8 cellular contexts compared by ENCODE assay signal in genomic region chr2:195656859-195657633, GRCh38. TPM values are rescaled to one million over a fixed set of nuclear protein-coding genes. Genes with fewer than 3 reads are reported as not detected.
DNase-seq lines count a peak whose midpoint lies in the region; ATAC-seq and TF ChIP-seq lines count a peak whose summit lies in the region.

Gene SLC39A10 (plus strand): TSS chr2:195657226. CDS start chr2:195680043, 22,817 bp downstream.

- H3K4me3 Mint-ChIP-seq in Calu3 (ENCODE audit: low read depth, unreplicated experiment): peak within 1 kb of the TSS; percentile 97

- peaks cover 30% of the 10 kb centered on the region for H3K4me1 ChIP-seq in HUES64 (ENCODE audit: insufficient read depth, low read length)
- H3K4me1 ChIP-seq in OCI-LY1 (ENCODE audit: insufficient read depth, low read length, severe bottlenecking): peaks cover 32% of the 10 kb centered on the region

- H2AFZ ChIP-seq in OCI-LY1 (ENCODE audit: low read length): peak within 1 kb of the TSS; percentile 7

- CTCF ChIA-PET in Calu3 (lab: Charles Lee): interaction anchor here (0.6 to 1.7 kb wide), 22 partner anchors 9 to 1693 kb away, joined by 3 to 20 read pairs (median 4); no protein-coding TSS in a partner anchor

- DNase-seq in Calu3 (peak; percentile 94), mesenteric fat pad (ENCODE audit: low spot score) (peak; percentile 99)
- DNase-seq in activated CD8-positive, alpha-beta memory T cell treated with anti-CD3 and anti-CD28 coated beads, Interleukin-2, amount 50 U/mL, for 4 hours: peak; percentile 97
- DNase-seq in stimulated activated CD8-positive, alpha-beta memory T cell treated with anti-CD3 and anti-CD28 coated beads, Interleukin-15, amount 100 ng/mL, for 24 hours (ENCODE audit: low read depth): peak; percentile 97

- intact Hi-C loops in Calu3 (cut with micrococcal nuclease; ENCODE audit: unreplicated experiment): loop anchor here (5.0 kb wide), 1 partner anchor 65 kb away; no protein-coding TSS in a partner anchor

- peak within 1 kb of the TSS; percentile 85 for H3K27ac ChIP-seq in HUES64 (ENCODE audit: low read depth, low read length)
- H3K27ac ChIP-seq in OCI-LY1 (ENCODE audit: low read depth, low read length, poor library complexity, severe bottlenecking): peak within 1 kb of the TSS; percentile 46

- H3K9ac ChIP-seq in HUES64 (ENCODE audit: low read depth, low read length) (peak within 1 kb of the TSS; percentile 94), OCI-LY1 (ENCODE audit: low read length) (peak within 1 kb of the TSS; percentile 83)

- ATAC-seq in GM21447 (IDR thresholded peaks at IDR 0.05; ENCODE audit: unreplicated experiment): peak; percentile 73

- no TSS peak for BruUV-seq in Calu3 (replicated peaks; lab: Mats Ljungman, UMichigan)

- peaks cover 8% of the 10 kb centered on the region for H3K79me2 ChIP-seq in OCI-LY1 (ENCODE audit: insufficient read depth, low read length)

- no peaks in the 10 kb centered on the region for H4K20me1 ChIP-seq in OCI-LY1 (ENCODE audit: insufficient read depth, low read length)

- no peaks in the 10 kb centered on the region for H3K27me3 Mint-ChIP-seq in Calu3 (ENCODE audit: unreplicated experiment)

- H3K4me3 ChIP-seq in HUES64 (ENCODE audit: low read length) (peak within 1 kb of the TSS; percentile 89), OCI-LY1 (ENCODE audit: low read depth, low read length, poor library complexity, severe bottlenecking) (peak within 1 kb of the TSS; percentile 90)

- under 1% methylated on average over 84 of the region's 85 CpGs for WGBS in HUES64

- H3K9me3 Mint-ChIP-seq in Calu3 (ENCODE audit: low read depth, unreplicated experiment): no peaks in the 10 kb centered on the region

- H3K9me3 ChIP-seq in HUES64 (ENCODE audit: insufficient read depth, low read depth, low read length): no peaks in the 10 kb centered on the region
- no peaks in the 10 kb centered on the region for H3K9me3 ChIP-seq in OCI-LY1 (ENCODE audit: low read length)

- peak within 1 kb of the TSS; percentile 89 for H3K4me2 ChIP-seq in OCI-LY1 (ENCODE audit: low read length)

- H3K9me2 ChIP-seq in OCI-LY1 (ENCODE audit: low read depth, low read length): no peaks in the 10 kb centered on the region

- H3F3A ChIP-seq in OCI-LY1 (ENCODE audit: insufficient read depth, low read length): peaks cover 7% of the 10 kb centered on the region; the same call in 1 of the 2 replicates

- in situ Hi-C loops in endometrial microvascular endothelial cells (cut with HindIII; ENCODE audit: inconsistent ontology term, low pct_unique_long_range_greater_than_20kb, low sequenced_read_pairs): no loop called here

- peak within 1 kb of the TSS; percentile 99 for H3K27ac Mint-ChIP-seq in Calu3 (ENCODE audit: unreplicated experiment)

- peaks cover 28% of the 10 kb centered on the region for H3K4me1 Mint-ChIP-seq in Calu3 (ENCODE audit: low read depth, unreplicated experiment)

- H3K36me3 ChIP-seq in HUES64 (ENCODE audit: insufficient read depth, low read length) (0 out of 2 replicates have a peak, but pooled peaks cover 5% of the 10 kb centered on the region), OCI-LY1 (ENCODE audit: insufficient read depth, low read length) (no peaks in the 10 kb centered on the region)

- no peak for TF ChIP-seq CTCF in Calu3 (IDR thresholded peaks at IDR 0.05; ENCODE audit: unreplicated experiment)
- TF ChIP-seq CTCF in OCI-LY1 (IDR thresholded peaks at IDR 0.05; ENCODE audit: low read length): peak; percentile 14; the same call in 1 of the 2 replicates

- H3K27me3 ChIP-seq in HUES64 (ENCODE audit: insufficient read depth, low read length) (no peaks in the 10 kb centered on the region), OCI-LY1 (ENCODE audit: insufficient read depth, low read length) (no peaks in the 10 kb centered on the region)

- H3K36me3 Mint-ChIP-seq in Calu3 (ENCODE audit: insufficient read depth, unreplicated experiment): peaks cover 40% of the 10 kb centered on the region

RNA-seq across cellular contexts. Expression of gene SLC39A10, which starts in this region (rescaled TPM):
- 49.0 and 133 TPM in 2 replicates for total RNA-seq in Calu3 (2022)
- polyA plus RNA-seq in HUES64 (2013, experiment 1 of 2): 84.8 TPM
- polyA plus RNA-seq in HUES64 (2013, experiment 2 of 2): 75.3 TPM
- total RNA-seq in endometrial microvascular endothelial cells (ENCODE audit: inconsistent ontology term): 21.1 TPM
- 13.2 TPM for total RNA-seq in mesenteric fat pad

Comparison
In these comparisons a context has a peak if more than half of its experiments do, and no peak if none do; other contexts are left out.
1. Peak in every context shown above with its lines: DNase-seq, ATAC-seq, H3K4me3 ChIP-seq and H3K27ac ChIP-seq.